Comparison of ENCODE assay signal across 21 cellular contexts in the genomic region with DNA sequence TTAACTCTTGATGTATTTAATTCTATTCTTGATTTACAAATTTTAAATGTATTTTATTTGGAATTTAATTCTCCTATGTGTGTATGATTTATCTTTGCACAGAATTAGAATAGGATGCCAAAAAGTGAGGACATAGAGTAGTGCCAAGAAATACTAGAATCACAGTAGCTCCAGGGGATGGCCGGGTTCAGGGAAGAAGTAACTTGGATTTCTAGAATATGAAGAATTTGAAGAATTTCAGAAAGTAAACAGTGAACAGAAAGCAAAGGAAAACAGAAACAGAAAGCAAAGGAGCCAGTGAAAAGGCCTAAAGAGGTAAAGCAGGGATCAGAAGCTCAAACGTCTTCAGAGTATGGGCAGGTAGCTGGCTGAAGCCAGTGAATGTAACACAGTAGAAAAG.
DNase-seq lines count a peak whose midpoint lies in the region; ATAC-seq and TF ChIP-seq lines count a peak whose summit lies in the region.
"Had no signal": no experiment of that assay in that cellular context is flagged by ENCODE, and none has a peak within 500 bp of the region (broad histone marks: within the 10 kb centered on the region; RNA-seq: fewer than 3 reads in every experiment).

No MANE protein-coding gene starts in this region.

- H3K79me2 ChIP-seq in H9 (ENCODE audit: insufficient read depth, low read length): no peaks in the 10 kb centered on the region

- intact Hi-C loops in left lung (cut with DNase I): no loop called here
- intact Hi-C loops in posterior vena cava (cut with DNase I): no loop called here

- H3K27me3 ChIP-seq in H9 (ENCODE audit: insufficient read depth, low read length): no peaks in the 10 kb centered on the region
- peaks cover 0 to 7% of the 10 kb centered on the region in 2 donors for H3K27me3 ChIP-seq in left lung
- H3K27me3 ChIP-seq in foreskin keratinocyte: no peaks in the 10 kb centered on the region

- H2BK5ac ChIP-seq in H9 (ENCODE audit: insufficient read length, low read length): no peak overlapping the region

- no peaks in the 10 kb centered on the region for H3K9me3 ChIP-seq in H9 (ENCODE audit: control insufficient read depth, low read depth, low read length)
- no peaks in the 10 kb centered on the region for H3K9me3 ChIP-seq in left lung

- H2AFZ ChIP-seq in H9 (ENCODE audit: low read length): no peak overlapping the region

- peak overlapping the region in 2 of 3 experiments; percentile 41 to 52; a peak in 4 of 7 replicates for H3K27ac Mint-ChIP-seq in H9
- H3K27ac Mint-ChIP-seq: CD14-positive monocyte, IgD-negative memory B cell had no signal

- H4K20me1 ChIP-seq in H9 (ENCODE audit: control insufficient read depth, insufficient read depth, insufficient read length): no peaks in the 10 kb centered on the region

- no peaks in the 10 kb centered on the region for H3K36me3 Mint-ChIP-seq in H9 (ENCODE audit: insufficient read depth in 1 of 3, low read depth in 3 of 3)
- H3K36me3 Mint-ChIP-seq: CD14-positive monocyte, IgD-negative memory B cell had no signal

- no peaks in the 10 kb centered on the region for H3K9me3 Mint-ChIP-seq in H9
- H3K9me3 Mint-ChIP-seq: IgD-negative memory B cell had no signal

- H3K36me3 ChIP-seq in left lung: no peaks in the 10 kb centered on the region

- H4K91ac ChIP-seq in H9 (ENCODE audit: insufficient read length, low read depth, low read length): no peak overlapping the region

- no peak overlapping the region for H2BK15ac ChIP-seq in H9 (ENCODE audit: low read depth, low read length)

- no peak overlapping the region for H2BK120ac ChIP-seq in H9 (ENCODE audit: low read depth, low read length, poor library complexity, severe bottlenecking)

- no peak overlapping the region for H3K4me3 Mint-ChIP-seq in H9
- H3K4me3 Mint-ChIP-seq: CD14-positive monocyte, IgD-negative memory B cell had no signal

- H3K4me1 ChIP-seq in H9 (ENCODE audit: insufficient read depth, low read length): peaks cover 3% of the 10 kb centered on the region; the same call in 1 of the 2 replicates
- no peaks in the 10 kb centered on the region for H3K4me1 ChIP-seq in left lung
- peaks cover 5% of the 10 kb centered on the region for H3K4me1 ChIP-seq in foreskin keratinocyte

- H3K9ac ChIP-seq in H9 (ENCODE audit: extremely low read depth, insufficient read length, low read length): no peak overlapping the region

- no peak overlapping the region for H3K23ac ChIP-seq in H9 (ENCODE audit: insufficient read length, low read depth, low read length)

- TF ChIP-seq CTCF in H9 (conservative IDR thresholded peaks at IDR 0.05) (no peak), left lung (IDR thresholded peaks at IDR 0.05) (no peak), foreskin keratinocyte (conservative IDR thresholded peaks at IDR 0.05) (no peak)

- no peaks in the 10 kb centered on the region for H3K23me2 ChIP-seq in H9 (ENCODE audit: insufficient read length, low read depth, low read length, poor library complexity, severe bottlenecking)

- no peak overlapping the region for H4K8ac ChIP-seq in H9 (replicated peaks; ENCODE audit: insufficient read length, low read depth, low read length)

- H2BK20ac ChIP-seq in H9 (ENCODE audit: low read depth, low read length, poor library complexity, severe bottlenecking): no peak overlapping the region

- H3K14ac ChIP-seq in H9 (ENCODE audit: insufficient read depth, low read length): no peak overlapping the region

- no peak overlapping the region for H3T11ph ChIP-seq in H9 (ENCODE audit: low read length)

- no peak overlapping the region for H3K4ac ChIP-seq in H9 (ENCODE audit: low read depth, low read length)

- no peak overlapping the region for H2AK5ac ChIP-seq in H9 (ENCODE audit: insufficient read length, low read length)

- peak; percentile 22 for ATAC-seq in left lung
- no peak for ATAC-seq in foreskin keratinocyte

- H2BK12ac ChIP-seq in H9 (ENCODE audit: insufficient read length, low read depth, low read length): no peak overlapping the region

- no peak overlapping the region for H3K4me3 ChIP-seq in left lung
- H3K4me3 ChIP-seq: SK-N-MC had no signal

- H3K27me3 Mint-ChIP-seq in H9 (ENCODE audit: low read depth): no peaks in the 10 kb centered on the region
- H3K27me3 Mint-ChIP-seq: IgD-negative memory B cell had no signal

- no peaks in the 10 kb centered on the region for H3K79me1 ChIP-seq in H9 (ENCODE audit: insufficient read depth, low read depth, low read length, poor library complexity, severe bottlenecking)

- H3K18ac ChIP-seq in H9 (ENCODE audit: insufficient read length, low read depth, low read length): no peak overlapping the region

- no peak overlapping the region for H3K56ac ChIP-seq in H9 (ENCODE audit: insufficient read length, low read depth, low read length)

- H3K4me2 ChIP-seq in H9 (ENCODE audit: insufficient read depth, insufficient read length, low read length): no peak overlapping the region

- H4K5ac ChIP-seq in H9 (ENCODE audit: insufficient read length, low read depth, low read length): no peak overlapping the region

- DNase-seq in AG08396 (ENCODE audit: low spot score) (peak; percentile 5), H9 (no peak), astrocyte of the hippocampus (ENCODE audit: low read depth, low spot score) (peak; percentile 30), left lung (no peak), Ammon's horn (ENCODE audit: low spot score) (no peak), dermis blood vessel endothelial cell (no peak), foreskin keratinocyte (no peak), posterior vena cava (ENCODE audit: low spot score) (no peak)
- DNase-seq: 8988T, COR-L47, DMS53, GDM1, GOT3, NCI-H1048, NCI-H1694, NCI-H2107, NCI-H345, NCI-H69 had no signal

- H3K4me1 Mint-ChIP-seq in H9: peaks cover 32% of the 10 kb centered on the region in 2 experiments
- H3K4me1 Mint-ChIP-seq: CD14-positive monocyte, IgD-negative memory B cell had no signal

- WGBS in H9 (ENCODE audit: extremely low coverage, insufficient read length, low lambda C conversion rate): no CpG with 5 or more reads among the region's 2 CpGs

- no peak overlapping the region for H3K27ac ChIP-seq in H9 (ENCODE audit: insufficient read length, low read depth, low read length)
- H3K27ac ChIP-seq in left lung: no peak overlapping the region
- H3K27ac ChIP-seq in foreskin keratinocyte: no peak overlapping the region
- H3K27ac ChIP-seq: SK-N-MC had no signal

Comparison
In these comparisons a context has a peak if more than half of its experiments do, and no peak if none do; other contexts are left out.
1. DNase-seq: peak in AG08396 (single experiment) and astrocyte of the hippocampus (single experiment); none in H9 (single experiment), left lung (0 of 2), Ammon's horn (single experiment), dermis blood vessel endothelial cell (single experiment), foreskin keratinocyte (0 of 2) and posterior vena cava (single experiment).